Comparison of ENCODE assay signal across 34 cellular contexts in genomic region chr1:87265786-87266185, GRCh38.
"Had no signal": no experiment of that assay in that cellular context is flagged by ENCODE, and none has a peak within 500 bp of the region (broad histone marks: within the 10 kb centered on the region; RNA-seq: fewer than 3 reads in every experiment).

No MANE protein-coding gene starts in this region.

- H3K4me3 ChIP-seq: MG63 had no signal

- H3K9ac ChIP-seq: KMS-11 had no signal

- H3K9me3 ChIP-seq: MG63 had no signal

- DNase-seq: Karpas-422, Kasumi-1, KG1, MG63, MM.1S, MV-4-11, NCI-H1048, NCI-H1092, NCI-H1092 treated with DMSO at 0.1 percent for 48 hours, NCI-H1105, NCI-H1105 treated with DMSO at 0.1 percent for 48 hours, NCI-H1417, NCI-H1417 treated with DMSO at 0.1 percent for 48 hours, NCI-H1436, NCI-H1436 treated with DMSO at 0.1 percent for 48 hours, NCI-H146, NCI-H1694, NCI-H1694 treated with DMSO at 0.1 percent for 48 hours, NCI-H187, NCI-H187 treated with DMSO at 0.1 percent for 48 hours, NCI-H1930, NCI-H2029, NCI-H2029 treated with DMSO at 0.1 percent for 48 hours, NCI-H2081, NCI-H2081 treated with DMSO at 0.1 percent for 48 hours, NCI-H2107, NCI-H2171, NCI-H2171 treated with DMSO at 0.1 percent for 48 hours, NCI-H2227 treated with DMSO at 0.1 percent for 48 hours, NCI-H226, NCI-H345, NCI-H446, NCI-H446 treated with DMSO at 0.1 percent for 48 hours had no signal

- H3K4me2 ChIP-seq: KMS-11 had no signal

- H3K36me3 ChIP-seq: MG63 had no signal

- H3K27ac ChIP-seq: KMS-11 had no signal

- H3K27me3 ChIP-seq: MG63 had no signal
